ENCODE assay signal across 8 cellular contexts in genomic region chr6:3055158-3055499, GRCh38. TPM values are rescaled to one million over a fixed set of nuclear protein-coding genes. Genes with fewer than 3 reads are reported as not detected.
DNase-seq lines count a peak whose midpoint lies in the region; TF ChIP-seq lines count a peak whose summit lies in the region.
"Not testable (repeated sequence)": the region's sequence is repeated elsewhere in the genome, so short reads cannot be mapped to it uniquely, and the experiment has no call there.

No MANE protein-coding gene starts in this region.

- not testable (repeated sequence) for H3K79me2 ChIP-seq in ACC112 (ENCODE audit: control insufficient read depth, insufficient read depth, low read length, unreplicated experiment); DOHH2 (ENCODE audit: control insufficient read depth, low read length); neural progenitor cell (ENCODE audit: low read depth)

- intact Hi-C loops in tibial artery (cut with DNase I; ENCODE audit: low total_unique reads), result loop anchor here (2.0 kb wide), 1 partner anchor 56 kb away; the partner anchor contains the start of gene NQO2

- H3K27me3 Mint-ChIP-seq in T-helper 2 cell treated with Interferon-gamma antibody and Interleukin-4, amounts not matched to agents 5 μg/mL and 100 μg/mL, for 36 hours (ENCODE audit: low read depth), result not testable (repeated sequence)
- H3K27me3 Mint-ChIP-seq in brain (peaks cover 32% of the 10 kb centered on the region), neural progenitor cell (ENCODE audit: insufficient read depth, low read depth) (peaks cover 19% of the 10 kb centered on the region)

- not testable (repeated sequence) for H3K9me3 Mint-ChIP-seq in T-helper 2 cell treated with Interferon-gamma antibody and Interleukin-4, amounts not matched to agents 5 μg/mL and 100 μg/mL, for 36 hours; brain; neural progenitor cell

- not testable (repeated sequence) for H3K27ac ChIP-seq in ACC112 (ENCODE audit: low read depth, low read length); DOHH2 (ENCODE audit: low read depth, low read length); neural progenitor cell
- peak overlapping the region; percentile 18 to 66 for H3K27ac ChIP-seq in tibial artery

- H3K9me2 ChIP-seq in DOHH2 (replicated peaks; ENCODE audit: control insufficient read depth, low read length), result not testable (repeated sequence)

- not testable (repeated sequence) for H3K36me3 Mint-ChIP-seq in T-helper 2 cell treated with Interferon-gamma antibody and Interleukin-4, amounts not matched to agents 5 μg/mL and 100 μg/mL, for 36 hours (ENCODE audit: low read depth); brain; neural progenitor cell

- H3K4me1 Mint-ChIP-seq in T-helper 2 cell treated with Interferon-gamma antibody and Interleukin-4, amounts not matched to agents 5 μg/mL and 100 μg/mL, for 36 hours (ENCODE audit: low read depth), result peaks cover 41% of the 10 kb centered on the region
- peaks cover 32% of the 10 kb centered on the region for H3K4me1 Mint-ChIP-seq in brain
- peaks cover 26% of the 10 kb centered on the region for H3K4me1 Mint-ChIP-seq in neural progenitor cell

- H3K9ac ChIP-seq in iPS-15b (ENCODE audit: low read depth, low read length); neural progenitor cell: not testable (repeated sequence)

- H3K4me3 Mint-ChIP-seq in T-helper 2 cell treated with Interferon-gamma antibody and Interleukin-4, amounts not matched to agents 5 μg/mL and 100 μg/mL, for 36 hours, result peak overlapping the region; percentile 39
- H3K4me3 Mint-ChIP-seq in brain (peak overlapping the region in 3 of 5 experiments; percentile 75 to 83 (median 82)), neural progenitor cell (peak overlapping the region; percentile 78)

- peak; percentile 15 for DNase-seq in NCI-H2029 (lab: John Stamatoyannopoulos, UW)
- not testable (repeated sequence) for DNase-seq in T-helper 2 cell treated with Interferon-gamma antibody and Interleukin-4, amounts not matched to agents 5 μg/mL and 100 μg/mL, for 36 hours (ENCODE audit: low spot score); neural progenitor cell (ENCODE audit: low spot score); tibial artery

- not testable (repeated sequence) for H3K27me3 ChIP-seq in ACC112 (ENCODE audit: insufficient read depth, low read length); DOHH2 (ENCODE audit: control insufficient read depth, low read length); iPS-15b (ENCODE audit: control insufficient read depth, insufficient read depth, low read length); tibial artery
- H3K27me3 ChIP-seq in neural progenitor cell, result peaks cover 42% of the 10 kb centered on the region

- not testable (repeated sequence) for H4K20me1 ChIP-seq in DOHH2 (ENCODE audit: control insufficient read depth, insufficient read depth, low read depth, low read length); neural progenitor cell (ENCODE audit: low read depth)

- not testable (repeated sequence) for TF ChIP-seq CTCF in DOHH2 (IDR thresholded peaks at IDR 0.05; ENCODE audit: low read depth, low read length, poor library complexity, severe bottlenecking); brain (conservative IDR thresholded peaks at IDR 0.05); neural progenitor cell (IDR thresholded peaks at IDR 0.05); tibial artery (IDR thresholded peaks at IDR 0.05)

- not testable (repeated sequence) for H3K9me3 ChIP-seq in DOHH2 (ENCODE audit: control insufficient read depth, insufficient read depth, low read length); iPS-15b (ENCODE audit: control insufficient read depth, insufficient read depth, low read length); neural progenitor cell (ENCODE audit: low read depth); tibial artery

- H3F3A ChIP-seq in DOHH2 (ENCODE audit: control insufficient read depth, insufficient read depth) (peaks cover 16% of the 10 kb centered on the region), neural progenitor cell (ENCODE audit: low read depth) (peaks cover 28% of the 10 kb centered on the region)

- H3K4me1 ChIP-seq in ACC112 (ENCODE audit: control insufficient read depth, insufficient read depth, low read length, unreplicated experiment) (peaks cover 18% of the 10 kb centered on the region), DOHH2 (ENCODE audit: control insufficient read depth, low read length) (peaks cover 45% of the 10 kb centered on the region), neural progenitor cell (peaks cover 24% of the 10 kb centered on the region), tibial artery (peaks cover 0 to 23% (median 10%) of the 10 kb centered on the region in 4 donors)
- not testable (repeated sequence) for H3K4me1 ChIP-seq in iPS-15b (ENCODE audit: control insufficient read depth, insufficient read depth, low read length)

- H3K27ac Mint-ChIP-seq in T-helper 2 cell treated with Interferon-gamma antibody and Interleukin-4, amounts not matched to agents 5 μg/mL and 100 μg/mL, for 36 hours, result not testable (repeated sequence)
- H3K27ac Mint-ChIP-seq in brain (peak overlapping the region in 1 of 5 experiments; percentile 68), neural progenitor cell (peak overlapping the region; percentile 76)

- H3K4me2 ChIP-seq in DOHH2 (ENCODE audit: low read length) (0 out of 2 replicates have a peak overlapping the region, but pooled peaks have one; percentile 53), neural progenitor cell (peak overlapping the region; percentile 74)

- not testable (repeated sequence) for H2AFZ ChIP-seq in ACC112 (ENCODE audit: low read length, unreplicated experiment); neural progenitor cell (replicated peaks)

- H3K4me3 ChIP-seq in ACC112 (ENCODE audit: low read depth, low read length) (0 out of 2 replicates have a peak overlapping the region, but pooled peaks have one; percentile 72), iPS-15b (ENCODE audit: low read depth, low read length) (peak overlapping the region; percentile 83)
- H3K4me3 ChIP-seq in DOHH2 (ENCODE audit: low read length); neural progenitor cell; tibial artery: not testable (repeated sequence)

- not testable (repeated sequence) for H3K36me3 ChIP-seq in ACC112 (ENCODE audit: insufficient read depth, low read length); DOHH2 (ENCODE audit: control insufficient read depth, low read length); iPS-15b (ENCODE audit: control insufficient read depth, insufficient read depth, low read length); neural progenitor cell; tibial artery

RNA-seq across cellular contexts. Expression of gene RIPK1, which starts 13.2 kb away (rescaled TPM):
- polyA plus RNA-seq in brain (ENCODE audit: insufficient read depth, low read depth, low replicate concordance), result 10.8 TPM
- 4.6 and 4.9 TPM in 2 replicates for total RNA-seq in neural progenitor cell (ENCODE audit: low replicate concordance)

RNA-seq across cellular contexts. Expression of gene NQO2, which starts 55.4 kb away (rescaled TPM):
- polyA plus RNA-seq in brain (ENCODE audit: insufficient read depth, low read depth, low replicate concordance), result 16.8 TPM
- 17.2 and 19.5 TPM in 2 replicates for total RNA-seq in neural progenitor cell (ENCODE audit: low replicate concordance)
